Comparison of ENCODE assay signal across 9 cellular contexts in the genomic region with DNA sequence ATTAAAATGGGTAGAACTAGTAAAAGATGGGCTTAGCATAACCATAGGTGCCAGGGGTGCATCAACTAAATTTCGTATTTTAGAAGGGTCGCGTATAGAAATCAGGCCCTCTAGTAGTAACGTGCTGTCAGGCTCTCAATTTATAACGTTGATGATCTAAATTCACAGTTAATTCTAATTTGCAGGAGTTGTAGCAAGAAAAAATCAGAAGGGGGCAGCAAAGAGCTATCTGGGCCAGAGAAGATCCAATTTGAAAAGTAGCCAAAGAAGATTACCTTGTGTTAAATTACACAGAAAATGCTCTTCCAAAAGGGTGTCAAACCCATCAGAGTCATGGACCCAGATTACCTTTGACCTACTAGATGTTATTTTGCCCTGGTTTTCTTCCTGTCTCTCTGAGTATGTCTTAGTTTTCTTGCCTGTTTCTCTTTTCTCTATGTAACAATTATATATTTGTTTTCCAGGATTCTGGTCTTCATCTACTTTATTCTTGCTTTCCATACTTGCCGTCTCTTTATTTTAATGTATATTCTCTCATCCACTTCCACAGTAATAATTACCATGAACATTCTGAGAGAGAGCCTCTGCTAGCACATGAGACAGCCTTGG.
DNase-seq lines count a peak whose midpoint lies in the region; ATAC-seq, FAIRE-seq and TF ChIP-seq lines count a peak whose summit lies in the region.
"Had no signal": no experiment of that assay in that cellular context is flagged by ENCODE, and none has a peak within 500 bp of the region (broad histone marks: within the 10 kb centered on the region; RNA-seq: fewer than 3 reads in every experiment).

No MANE protein-coding gene starts in this region.

- H3K4me3 Mint-ChIP-seq in activated naive CD8-positive, alpha-beta T cell treated with anti-CD3 and anti-CD28 coated beads, Interleukin-2, amount 50 U/mL, for 24 hours, result no peak overlapping the region

- no peaks in the 10 kb centered on the region for H3K4me1 ChIP-seq in HepG2 (ENCODE audit: insufficient read depth, low read length)

- no peak overlapping the region for H3K27ac Mint-ChIP-seq in activated naive CD8-positive, alpha-beta T cell treated with anti-CD3 and anti-CD28 coated beads, Interleukin-2, amount 50 U/mL, for 24 hours

- TF ChIP-seq RAD21 in HepG2 (CRISPR knock-in tag; IDR thresholded peaks at IDR 0.05), result peak; percentile 42

- H3K36me3 Mint-ChIP-seq in activated naive CD8-positive, alpha-beta T cell treated with anti-CD3 and anti-CD28 coated beads, Interleukin-2, amount 50 U/mL, for 24 hours (ENCODE audit: low read depth), result no peaks in the 10 kb centered on the region

- TF ChIP-seq EP300 in HepG2 (IDR thresholded peaks at IDR 0.05; ENCODE audit: low read depth in 2 of 2, low read length in 2 of 2), result no peak
- TF ChIP-seq EP300 in HepG2 (CRISPR knock-in tag; IDR thresholded peaks at IDR 0.05; ENCODE audit: borderline replicate concordance), result no peak

- intact Hi-C loops in HepG2 (cut with micrococcal nuclease; ENCODE audit: unreplicated experiment), result loop anchor here (5.0 kb wide), 3 partner anchors 357 to 1012 kb away; no protein-coding TSS in a partner anchor

- CTCF ChIA-PET in HepG2 (lab: Yijun Ruan, JAX; ENCODE audit: low intra/inter-chr PET ratio, low total read pairs), result interaction anchor here (2.1 kb wide), 1 partner anchor 1013 kb away, joined by 19 read pairs; no protein-coding TSS in a partner anchor

- no peaks in the 10 kb centered on the region for H4K20me1 ChIP-seq in HepG2 (ENCODE audit: insufficient read depth, low read length)
- H4K20me1 ChIP-seq: BLaER1 treated with 17β-estradiol and CSF1 and Interleukin-3, amounts not matched to agents 10 nM and 100 nM had no signal

- FAIRE-seq in HepG2 (lab: Jason Lieb, UNC), result no peak

- no peak for TF ChIP-seq POLR2A in HepG2 (IDR thresholded peaks at IDR 0.05; ENCODE audit: insufficient read depth in 1 of 2, low read depth in 2 of 2, low read length in 2 of 2)

- in situ Hi-C loops in HepG2 (cut with HindIII; ENCODE audit: extremely low pct_ligation_motif_present, low pct_unique_long_range_greater_than_20kb), result loop anchor here (5.0 kb wide), 1 partner anchor 1012 kb away; no protein-coding TSS in a partner anchor

- POLR2A ChIA-PET in HepG2 (lab: Yijun Ruan, JAX), result no interaction called here

- H3K4me1 Mint-ChIP-seq in activated naive CD8-positive, alpha-beta T cell treated with anti-CD3 and anti-CD28 coated beads, Interleukin-2, amount 50 U/mL, for 24 hours, result no peaks in the 10 kb centered on the region

- no TSS peak for BruUV-seq in HepG2 (replicated peaks; lab: Mats Ljungman, UMichigan)

- ATAC-seq in HG02588 (IDR thresholded peaks at IDR 0.05; ENCODE audit: unreplicated experiment) (peak; percentile 63), HepG2 (no peak)
- ATAC-seq in activated naive CD8-positive, alpha-beta T cell treated with anti-CD3 and anti-CD28 coated beads, Interleukin-2, amount 50 U/mL, for 24 hours, result no peak

- no peaks in the 10 kb centered on the region for H3K9me3 Mint-ChIP-seq in activated naive CD8-positive, alpha-beta T cell treated with anti-CD3 and anti-CD28 coated beads, Interleukin-2, amount 50 U/mL, for 24 hours

- no peaks in the 10 kb centered on the region for H3K27me3 ChIP-seq in HepG2 (ENCODE audit: control insufficient read depth in 1 of 2, insufficient read depth in 2 of 2, low read length in 2 of 2)
- H3K27me3 ChIP-seq: BLaER1 treated with 17β-estradiol and CSF1 and Interleukin-3, amounts not matched to agents 10 nM and 100 nM had no signal

- TF ChIP-seq CTCF in HepG2 (CRISPR knock-in tag; IDR thresholded peaks at IDR 0.05), result peak; percentile 73

- H3K27me3 Mint-ChIP-seq in activated naive CD8-positive, alpha-beta T cell treated with anti-CD3 and anti-CD28 coated beads, Interleukin-2, amount 50 U/mL, for 24 hours, result no peaks in the 10 kb centered on the region

- H2AFZ ChIP-seq in HepG2 (ENCODE audit: low read length), result no peak overlapping the region

- H3K36me3 ChIP-seq in HepG2 (replicated peaks in 1 of 2; ENCODE audit: control insufficient read depth in 1 of 2, insufficient read depth in 2 of 2, low read length in 2 of 2), result no peaks in the 10 kb centered on the region
- H3K36me3 ChIP-seq: BLaER1 treated with 17β-estradiol and CSF1 and Interleukin-3, amounts not matched to agents 10 nM and 100 nM had no signal

- H3K4me3 ChIP-seq in HepG2 (replicated peaks in 1 of 3; ENCODE audit: insufficient read depth in 1 of 3, low read depth in 2 of 3, low read length in 3 of 3), result no peak overlapping the region
- H3K4me3 ChIP-seq: BLaER1 treated with 17β-estradiol and CSF1 and Interleukin-3, amounts not matched to agents 10 nM and 100 nM had no signal

- 3% methylated on average over 6 of the region's 6 CpGs for WGBS in HepG2 (ENCODE audit: low lambda C conversion rate)

- H3K9ac ChIP-seq in HepG2 (ENCODE audit: insufficient read depth, low read depth, low read length), result no peak overlapping the region
- H3K9ac ChIP-seq: BLaER1 treated with 17β-estradiol and CSF1 and Interleukin-3, amounts not matched to agents 10 nM and 100 nM had no signal

- peak; percentile 50 for DNase-seq in SIG-M5 treated with dmso at 0.1 percent for 504 hours (lab: John Stamatoyannopoulos, UW; ENCODE audit: unreplicated experiment)
- DNase-seq in SIG-M5 (lab: John Stamatoyannopoulos, UW), result no peak
- peak; percentile 14 for DNase-seq in NCI-H2107 (lab: John Stamatoyannopoulos, UW)
- peak; percentile 29 for DNase-seq in astrocyte of the hippocampus (ENCODE audit: low read depth, low spot score)
- peak; percentile 19 for DNase-seq in HepG2 (ENCODE audit: low spot score)
- no peak for DNase-seq in activated naive CD8-positive, alpha-beta T cell treated with anti-CD3 and anti-CD28 coated beads, Interleukin-2, amount 50 U/mL, for 24 hours
- no peak for DNase-seq in KG1 (lab: John Stamatoyannopoulos, UW)

- no peak overlapping the region for H3K4me2 ChIP-seq in HepG2 (ENCODE audit: low read depth, low read length)
- H3K4me2 ChIP-seq: BLaER1 treated with 17β-estradiol and CSF1 and Interleukin-3, amounts not matched to agents 10 nM and 100 nM had no signal

- H3K79me2 ChIP-seq in HepG2 (ENCODE audit: insufficient read depth, low read length), result no peaks in the 10 kb centered on the region

- H3K27ac ChIP-seq in HepG2 (ENCODE audit: extremely low read length, insufficient read depth, low read length), result no peak overlapping the region
- H3K27ac ChIP-seq: BLaER1 treated with 17β-estradiol and CSF1 and Interleukin-3, amounts not matched to agents 10 nM and 100 nM had no signal

- no peaks in the 10 kb centered on the region for H3K9me3 ChIP-seq in HepG2 (ENCODE audit: low read length)

TF ChIP-seq in HepG2, 621 proteins besides CTCF, POLR2A, EP300 and RAD21:
- TF ChIP-seq REL (CRISPR knock-in tag; conservative IDR thresholded peaks at IDR 0.05), result no peak
- TF ChIP-seq CHD2 (IDR thresholded peaks at IDR 0.05; ENCODE audit: low read depth, low read length), result no peak
- TF ChIP-seq RNF2 (conservative IDR thresholded peaks at IDR 0.05; ENCODE audit: low read depth), result no peak
- TF ChIP-seq SP4 (CRISPR knock-in tag; IDR thresholded peaks at IDR 0.05), result no peak
- TF ChIP-seq EED (CRISPR knock-in tag; IDR thresholded peaks at IDR 0.05), result no peak
- TF ChIP-seq JARID2 (CRISPR knock-in tag; IDR thresholded peaks at IDR 0.05; ENCODE audit: insufficient replicate concordance), result no peak
- no peak for TF ChIP-seq MED8 (CRISPR knock-in tag; IDR thresholded peaks at IDR 0.05; ENCODE audit: insufficient replicate concordance)
- TF ChIP-seq SP2 (CRISPR knock-in tag; IDR thresholded peaks at IDR 0.05), result no peak
- no peak for TF ChIP-seq HOXA7 (CRISPR knock-in tag; IDR thresholded peaks at IDR 0.05)
- TF ChIP-seq STAG1 (CRISPR knock-in tag; IDR thresholded peaks at IDR 0.05), result peak; percentile 87
- TF ChIP-seq TOE1 (CRISPR knock-in tag; IDR thresholded peaks at IDR 0.05), result no peak
- peak; percentile 65 for TF ChIP-seq SMC3 (IDR thresholded peaks at IDR 0.05; ENCODE audit: low read length)
- no peak for TF ChIP-seq ZNF746 (CRISPR knock-in tag; IDR thresholded peaks at IDR 0.05)
- TF ChIP-seq, protein P1, sequence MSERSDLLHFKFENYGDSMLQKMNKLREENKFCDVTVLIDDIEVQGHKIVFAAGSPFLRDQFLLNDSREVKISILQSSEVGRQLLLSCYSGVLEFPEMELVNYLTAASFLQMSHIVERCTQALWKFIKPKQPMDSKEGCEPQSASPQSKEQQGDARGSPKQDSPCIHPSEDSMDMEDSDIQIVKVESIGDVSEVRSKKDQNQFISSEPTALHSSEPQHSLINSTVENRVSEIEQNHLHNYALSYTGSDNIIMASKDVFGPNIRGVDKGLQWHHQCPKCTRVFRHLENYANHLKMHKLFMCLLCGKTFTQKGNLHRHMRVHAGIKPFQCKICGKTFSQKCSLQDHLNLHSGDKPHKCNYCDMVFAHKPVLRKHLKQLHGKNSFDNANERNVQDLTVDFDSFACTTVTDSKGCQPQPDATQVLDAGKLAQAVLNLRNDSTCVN (CRISPR knock-in tag; IDR thresholded peaks at IDR 0.05; ENCODE audit: borderline replicate concordance), result no peak
- TF ChIP-seq MIER3 (CRISPR knock-in tag; IDR thresholded peaks at IDR 0.05; ENCODE audit: borderline replicate concordance), result no peak
TF ChIP-seq in HepG2: peak in this region for 2.

Comparison
In these comparisons a context has a peak if more than half of its experiments do, and no peak if none do; other contexts are left out.
1. DNase-seq: peak in SIG-M5 treated with dmso at 0.1 percent for 504 hours (single experiment), NCI-H2107 (single experiment), astrocyte of the hippocampus (single experiment) and HepG2 (single experiment); none in SIG-M5 (single experiment), activated naive CD8-positive, alpha-beta T cell treated with anti-CD3 and anti-CD28 coated beads, Interleukin-2, amount 50 U/mL, for 24 hours (single experiment) and KG1 (single experiment).